ENCODE assay signal across 10 cellular contexts in genomic region chr11:74731301-74732094, GRCh38. TPM values are rescaled to one million over a fixed set of nuclear protein-coding genes. Genes with fewer than 3 reads are reported as not detected.
DNase-seq lines count a peak whose midpoint lies in the region; ATAC-seq and TF ChIP-seq lines count a peak whose summit lies in the region.
"Had no signal": no experiment of that assay in that cellular context is flagged by ENCODE, and none has a peak within 500 bp of the region (broad histone marks: within the 10 kb centered on the region; RNA-seq: fewer than 3 reads in every experiment).

Gene CHRDL2 (minus strand): TSS chr11:74731426. CDS start chr11:74730888, 538 bp downstream.

- no peak within 1 kb of the TSS for H3K9ac ChIP-seq in skeletal muscle satellite cell (ENCODE audit: low read depth, low read length)

- peak within 1 kb of the TSS; percentile 77 for H3K4me2 ChIP-seq in skeletal muscle satellite cell (ENCODE audit: low read length)

- no peak for TF ChIP-seq CTCF in astrocyte of the spinal cord (IDR thresholded peaks at IDR 0.05; ENCODE audit: low read depth, low read length)
- TF ChIP-seq CTCF in tibial nerve (IDR thresholded peaks at IDR 0.05) = no peak

- ATAC-seq in GM21390 (IDR thresholded peaks at IDR 0.05; ENCODE audit: unreplicated experiment) (no peak), sciatic nerve (no peak)

- peaks cover 51% of the 10 kb centered on the region for H3K27me3 ChIP-seq in H7 (ENCODE audit: control insufficient read depth, insufficient read depth, low read length)
- H3K27me3 ChIP-seq in skeletal muscle satellite cell (ENCODE audit: control insufficient read depth, insufficient read depth, low read length) = peaks cover 72% of the 10 kb centered on the region
- H3K27me3 ChIP-seq in tibial nerve = peaks cover 0 to 61% of the 10 kb centered on the region in 2 donors

- 18% methylated on average over 42 to 46 of the region's 69 CpGs for WGBS in tibial nerve, 2 donors

- intact Hi-C loops in sciatic nerve (cut with DNase I) = loop anchor here (10.0 kb wide), 1 partner anchor 127 kb away; no protein-coding TSS in a partner anchor

- H3K27ac ChIP-seq in tibial nerve = no peak within 1 kb of the TSS

- no peaks in the 10 kb centered on the region for H3K36me3 ChIP-seq in H7 (replicated peaks; ENCODE audit: control insufficient read depth, insufficient read depth, low read length)
- no peaks in the 10 kb centered on the region for H3K36me3 ChIP-seq in skeletal muscle satellite cell (ENCODE audit: insufficient read depth, low read length)
- H3K36me3 ChIP-seq in tibial nerve = no peaks in the 10 kb centered on the region

- peaks cover 2% of the 10 kb centered on the region for H3K4me1 ChIP-seq in skeletal muscle satellite cell (ENCODE audit: control insufficient read depth, insufficient read depth, low read length)
- H3K4me1 ChIP-seq in tibial nerve = peaks cover 0 to 18% (median 2%) of the 10 kb centered on the region in 4 donors

- DNase-seq in H7 (peak; percentile 86), astrocyte of the spinal cord (ENCODE audit: low read depth, low spot score) (no peak), sciatic nerve (ENCODE audit: low spot score) (no peak), amniotic stem cell (lab: John Stamatoyannopoulos, UW) (no peak), tibial nerve (ENCODE audit: low spot score in 2 of 2) (no peak)
- DNase-seq: activated T-cell treated with anti-CD3 and anti-CD28 coated beads for 4 hours, NCI-H1092 had no signal

- H3K4me3 ChIP-seq in H7 (ENCODE audit: insufficient read depth, low read depth, low read length) = peak within 1 kb of the TSS; percentile 42
- peak within 1 kb of the TSS; percentile 2 for H3K4me3 ChIP-seq in astrocyte of the spinal cord (ENCODE audit: low read depth, low read length)
- peak within 1 kb of the TSS; percentile 44 for H3K4me3 ChIP-seq in iPS-11a (ENCODE audit: low read depth, low read length)
- peak within 1 kb of the TSS; percentile 60 for H3K4me3 ChIP-seq in skeletal muscle satellite cell (ENCODE audit: low read length)
- peak within 1 kb of the TSS in 2 of 4 donors; percentile 24 to 36 for H3K4me3 ChIP-seq in tibial nerve

- in situ Hi-C loops in astrocyte of the spinal cord (cut with HindIII; ENCODE audit: low sequenced_read_pairs) = no loop called here

- TF ChIP-seq EP300 in tibial nerve (IDR thresholded peaks at IDR 0.05) = no peak

- no peak for TF ChIP-seq POLR2A in tibial nerve (IDR thresholded peaks at IDR 0.05)

- H3K9me3 ChIP-seq in skeletal muscle satellite cell (replicated peaks; ENCODE audit: low read length) = no peaks in the 10 kb centered on the region
- H3K9me3 ChIP-seq in tibial nerve = no peaks in the 10 kb centered on the region

RNA-seq across cellular contexts. Expression of gene CHRDL2, which starts in this region (rescaled TPM):
- not detected in 2 replicates for total RNA-seq in H7 (2014; rRNA removed; shearing (Covaris generic))
- not detected in 2 replicates for total RNA-seq in skeletal muscle satellite cell (2012; rRNA removed)
- 0.89 TPM for total RNA-seq in sciatic nerve
- total RNA-seq in tibial nerve = not detected

Comparison
In these comparisons a context has a peak if more than half of its experiments do, and no peak if none do; other contexts are left out.
1. Peak in DNase-seq and H3K4me3 ChIP-seq in H7; RNA of the gene not detected or under 1 TPM.